Comparison of ENCODE assay signal across 19 cellular contexts in the genomic region with DNA sequence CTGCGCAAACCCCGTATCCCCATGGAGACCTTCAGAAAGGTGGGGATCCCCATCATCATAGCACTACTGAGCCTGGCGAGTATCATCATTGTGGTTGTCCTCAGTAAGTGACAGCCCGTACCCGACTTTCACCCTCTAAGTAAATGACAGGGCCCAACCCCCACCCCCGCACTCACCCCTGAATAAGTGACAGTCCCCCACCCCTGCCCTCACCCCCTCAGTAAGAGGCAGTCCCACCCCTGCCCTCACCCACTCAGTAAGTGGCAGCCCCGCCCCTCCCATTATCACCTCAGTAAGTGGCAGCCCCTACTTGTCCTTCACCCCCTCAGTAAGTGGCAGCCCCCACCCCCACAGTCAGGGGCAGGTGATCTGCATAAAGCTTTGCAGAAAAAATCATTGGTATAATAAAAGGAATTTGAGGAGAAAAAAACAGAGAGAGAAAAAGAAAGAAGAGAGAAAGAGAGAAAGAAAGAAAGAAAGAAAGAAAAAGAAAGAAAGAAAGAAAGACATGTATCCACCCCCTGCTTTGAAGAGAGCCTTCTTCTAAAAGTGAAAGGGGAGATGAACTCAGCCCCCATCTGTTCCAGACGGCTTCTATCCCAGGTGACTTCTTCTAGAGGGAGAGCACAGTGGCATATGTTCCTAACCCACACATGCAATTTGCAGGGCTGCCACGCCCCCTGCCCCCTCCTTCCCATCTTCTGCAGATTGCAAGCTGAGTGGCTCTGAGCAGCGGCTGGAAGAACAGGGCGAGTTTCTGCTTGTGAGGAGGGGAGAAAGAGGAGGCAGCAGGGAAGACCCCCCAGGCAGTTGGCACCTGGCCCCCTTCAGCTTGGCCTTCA. TPM values are rescaled to one million over a fixed set of nuclear protein-coding genes. Genes with fewer than 3 reads are reported as not detected.
DNase-seq lines count a peak whose midpoint lies in the region; ATAC-seq and TF ChIP-seq lines count a peak whose summit lies in the region.
"Had no signal": no experiment of that assay in that cellular context is flagged by ENCODE, and none has a peak within 500 bp of the region (broad histone marks: within the 10 kb centered on the region; RNA-seq: fewer than 3 reads in every experiment).

No MANE protein-coding gene starts in this region.

- H2BK20ac ChIP-seq in H9 (ENCODE audit: low read depth, low read length, poor library complexity, severe bottlenecking) = no peak overlapping the region

- DNase-seq in Ammon's horn (ENCODE audit: low spot score) (peak; percentile 42), H9 (peak; percentile 57), NCI-H345 treated with DMSO at 0.1 percent for 48 hours (lab: John Stamatoyannopoulos, UW; ENCODE audit: unreplicated experiment) (peak; percentile 10), right atrium auricular region (ENCODE audit: low spot score) (no peak), left lung (no peak), NCI-H2196 treated with DMSO at 0.1 percent for 48 hours (lab: John Stamatoyannopoulos, UW; ENCODE audit: unreplicated experiment) (no peak)
- DNase-seq in activated CD8-positive, alpha-beta T cell treated with anti-CD3 and anti-CD28 coated beads, Interleukin-2, amount 10 ng/mL, durations not matched to agents 7 days and 5 days = no peak
- DNase-seq: activated CD4-positive, alpha-beta T cell treated with anti-CD3 and anti-CD28 coated beads for 48 hours; activated naive CD4-positive, alpha-beta T cell treated with anti-CD3 and anti-CD28 coated beads, Interleukin-2, amount 10 ng/mL, durations not matched to agents 7 days and 5 days; colonic mucosa; GDM1; immature natural killer cell; mesenchymal stem cell; NCI-H2029; SJCRH30 had no signal

- no peaks in the 10 kb centered on the region for H3K79me1 ChIP-seq in H9 (ENCODE audit: insufficient read depth, low read depth, low read length, poor library complexity, severe bottlenecking)

- no peak overlapping the region for H2AFZ ChIP-seq in H9 (ENCODE audit: low read length)

- H3K4me3 ChIP-seq in right atrium auricular region (no peak overlapping the region), left lung (no peak overlapping the region)
- H3K4me3 ChIP-seq: colonic mucosa, SJCRH30 had no signal

- H3K4me1 ChIP-seq in H9 (ENCODE audit: insufficient read depth, low read length) (peaks cover 3% of the 10 kb centered on the region; the same call in 1 of the 2 replicates), right atrium auricular region (peaks cover 0 to 16% of the 10 kb centered on the region in 2 donors), left lung (no peaks in the 10 kb centered on the region)
- H3K4me1 ChIP-seq: colonic mucosa, SJCRH30 had no signal

- H4K8ac ChIP-seq in H9 (replicated peaks; ENCODE audit: insufficient read length, low read depth, low read length) = no peak overlapping the region

- CTCF ChIA-PET in activated CD8-positive, alpha-beta T cell treated with anti-CD3 and anti-CD28 coated beads, Interleukin-2, amount 10 ng/mL, durations not matched to agents 7 days and 5 days (lab: Charles Lee) = no interaction called here

- H3K23ac ChIP-seq in H9 (ENCODE audit: insufficient read length, low read depth, low read length) = no peak overlapping the region

- H2BK12ac ChIP-seq in H9 (ENCODE audit: insufficient read length, low read depth, low read length) = no peak overlapping the region

- no CpG with 5 or more reads among the region's 11 CpGs for WGBS in H9 (ENCODE audit: extremely low coverage, insufficient read length, low lambda C conversion rate)

- peaks cover 17% of the 10 kb centered on the region for H3K27me3 Mint-ChIP-seq in H9 (ENCODE audit: low read depth)
- peaks cover 17% of the 10 kb centered on the region for H3K27me3 Mint-ChIP-seq in activated CD8-positive, alpha-beta T cell treated with anti-CD3 and anti-CD28 coated beads, Interleukin-2, amount 10 ng/mL, durations not matched to agents 7 days and 5 days (ENCODE audit: low read depth)

- no peak overlapping the region; the same call in 1 of the 2 replicates for H3K14ac ChIP-seq in H9 (ENCODE audit: insufficient read depth, low read length)

- no peak overlapping the region for H3K4ac ChIP-seq in H9 (ENCODE audit: low read depth, low read length)

- no peak overlapping the region for H3K4me2 ChIP-seq in H9 (ENCODE audit: insufficient read depth, insufficient read length, low read length)

- no peak overlapping the region for H3K4me3 Mint-ChIP-seq in H9
- H3K4me3 Mint-ChIP-seq in activated CD8-positive, alpha-beta T cell treated with anti-CD3 and anti-CD28 coated beads, Interleukin-2, amount 10 ng/mL, durations not matched to agents 7 days and 5 days = no peak overlapping the region
- H3K4me3 Mint-ChIP-seq: activated naive CD4-positive, alpha-beta T cell treated with anti-CD3 and anti-CD28 coated beads, Interleukin-2, amount 10 ng/mL, durations not matched to agents 7 days and 5 days; immature natural killer cell had no signal

- H3K18ac ChIP-seq in H9 (ENCODE audit: insufficient read length, low read depth, low read length) = no peak overlapping the region

- H4K5ac ChIP-seq in H9 (ENCODE audit: insufficient read length, low read depth, low read length) = no peak overlapping the region

- H3K27ac Mint-ChIP-seq in H9 = no peak overlapping the region; a peak in 1 of 7 replicates
- no peak overlapping the region for H3K27ac Mint-ChIP-seq in activated CD8-positive, alpha-beta T cell treated with anti-CD3 and anti-CD28 coated beads, Interleukin-2, amount 10 ng/mL, durations not matched to agents 7 days and 5 days
- H3K27ac Mint-ChIP-seq: activated naive CD4-positive, alpha-beta T cell treated with anti-CD3 and anti-CD28 coated beads, Interleukin-2, amount 10 ng/mL, durations not matched to agents 7 days and 5 days; immature natural killer cell had no signal

- H2BK15ac ChIP-seq in H9 (ENCODE audit: low read depth, low read length) = no peak overlapping the region

- H4K20me1 ChIP-seq in H9 (ENCODE audit: control insufficient read depth, insufficient read depth, insufficient read length) = no peaks in the 10 kb centered on the region

- no peak overlapping the region for H2BK120ac ChIP-seq in H9 (ENCODE audit: low read depth, low read length, poor library complexity, severe bottlenecking)

- H3K4me1 Mint-ChIP-seq in H9 = peaks cover 19 to 27% of the 10 kb centered on the region in 2 experiments
- no peaks in the 10 kb centered on the region for H3K4me1 Mint-ChIP-seq in activated CD8-positive, alpha-beta T cell treated with anti-CD3 and anti-CD28 coated beads, Interleukin-2, amount 10 ng/mL, durations not matched to agents 7 days and 5 days (ENCODE audit: low read depth)
- H3K4me1 Mint-ChIP-seq: activated naive CD4-positive, alpha-beta T cell treated with anti-CD3 and anti-CD28 coated beads, Interleukin-2, amount 10 ng/mL, durations not matched to agents 7 days and 5 days; immature natural killer cell had no signal

- H3K36me3 ChIP-seq in right atrium auricular region = no peaks in the 10 kb centered on the region
- no peaks in the 10 kb centered on the region for H3K36me3 ChIP-seq in left lung
- H3K36me3 ChIP-seq: colonic mucosa, SJCRH30 had no signal

- no peak overlapping the region for H4K91ac ChIP-seq in H9 (ENCODE audit: insufficient read length, low read depth, low read length)

- no peak overlapping the region for H3K56ac ChIP-seq in H9 (ENCODE audit: insufficient read length, low read depth, low read length)

- H3K27ac ChIP-seq in H9 (ENCODE audit: insufficient read length, low read depth, low read length) (no peak overlapping the region), right atrium auricular region (peak overlapping the region; percentile 53 to 69), left lung (no peak overlapping the region)
- H3K27ac ChIP-seq: colonic mucosa, SJCRH30 had no signal

- no peaks in the 10 kb centered on the region; the same call in 1 of the 2 replicates for H3K27me3 ChIP-seq in H9 (ENCODE audit: insufficient read depth, low read length)
- H3K27me3 ChIP-seq in right atrium auricular region = no peaks in the 10 kb centered on the region
- peaks cover 0 to 4% of the 10 kb centered on the region in 2 donors for H3K27me3 ChIP-seq in left lung
- H3K27me3 ChIP-seq: colonic mucosa, SJCRH30 had no signal

- POLR2A ChIA-PET in activated CD8-positive, alpha-beta T cell treated with anti-CD3 and anti-CD28 coated beads, Interleukin-2, amount 10 ng/mL, durations not matched to agents 7 days and 5 days (lab: Charles Lee) = no interaction called here

- ATAC-seq in HG02970 (IDR thresholded peaks at IDR 0.05; ENCODE audit: low FRiP score, unreplicated experiment) (no peak), left lung (no peak)
- no peak for ATAC-seq in activated CD8-positive, alpha-beta T cell treated with anti-CD3 and anti-CD28 coated beads, Interleukin-2, amount 10 ng/mL, durations not matched to agents 7 days and 5 days

- H2AK5ac ChIP-seq in H9 (ENCODE audit: insufficient read length, low read length) = no peak overlapping the region

- H3K9me3 Mint-ChIP-seq in H9 = no peaks in the 10 kb centered on the region
- H3K9me3 Mint-ChIP-seq in activated CD8-positive, alpha-beta T cell treated with anti-CD3 and anti-CD28 coated beads, Interleukin-2, amount 10 ng/mL, durations not matched to agents 7 days and 5 days (ENCODE audit: insufficient read depth) = no peaks in the 10 kb centered on the region
- H3K9me3 Mint-ChIP-seq: activated naive CD4-positive, alpha-beta T cell treated with anti-CD3 and anti-CD28 coated beads, Interleukin-2, amount 10 ng/mL, durations not matched to agents 7 days and 5 days; immature natural killer cell had no signal

- H3K9me3 ChIP-seq in H9 (ENCODE audit: control insufficient read depth, low read depth, low read length) = no peaks in the 10 kb centered on the region
- no peaks in the 10 kb centered on the region for H3K9me3 ChIP-seq in right atrium auricular region
- no peaks in the 10 kb centered on the region for H3K9me3 ChIP-seq in left lung
- H3K9me3 ChIP-seq: colonic mucosa, SJCRH30 had no signal

- H3K79me2 ChIP-seq in H9 (ENCODE audit: insufficient read depth, low read length) = no peaks in the 10 kb centered on the region

- H3K23me2 ChIP-seq in H9 (ENCODE audit: insufficient read length, low read depth, low read length, poor library complexity, severe bottlenecking) = no peaks in the 10 kb centered on the region

- no peak overlapping the region for H3T11ph ChIP-seq in H9 (ENCODE audit: low read length)

- H3K36me3 Mint-ChIP-seq in H9 (ENCODE audit: insufficient read depth in 1 of 3, low read depth in 3 of 3) = no peaks in the 10 kb centered on the region
- no peaks in the 10 kb centered on the region for H3K36me3 Mint-ChIP-seq in activated CD8-positive, alpha-beta T cell treated with anti-CD3 and anti-CD28 coated beads, Interleukin-2, amount 10 ng/mL, durations not matched to agents 7 days and 5 days (ENCODE audit: low read depth)
- H3K36me3 Mint-ChIP-seq: activated naive CD4-positive, alpha-beta T cell treated with anti-CD3 and anti-CD28 coated beads, Interleukin-2, amount 10 ng/mL, durations not matched to agents 7 days and 5 days; immature natural killer cell had no signal

- TF ChIP-seq CTCF in H9 (conservative IDR thresholded peaks at IDR 0.05) = no peak
- TF ChIP-seq CTCF in right atrium auricular region (IDR thresholded peaks at IDR 0.05) = no peak
- no peak for TF ChIP-seq CTCF in left lung (IDR thresholded peaks at IDR 0.05)

- H3K9ac ChIP-seq in H9 (ENCODE audit: extremely low read depth, insufficient read length, low read length) = no peak overlapping the region

- no peak overlapping the region for H2BK5ac ChIP-seq in H9 (ENCODE audit: insufficient read length, low read length)

- intact Hi-C loops in left lung (cut with DNase I) = no loop called here

RNA-seq across cellular contexts. Expression of gene SMIM35, which starts 12.5 kb away (rescaled TPM):
- not detected in 2 replicates for total RNA-seq in H9 (2021)
- total RNA-seq in right atrium auricular region = not detected
- total RNA-seq in left lung = not detected
- total RNA-seq in activated CD8-positive, alpha-beta T cell treated with anti-CD3 and anti-CD28 coated beads, Interleukin-2, amount 10 ng/mL, durations not matched to agents 7 days and 5 days = 1 to 10 TPM; 2.2 to 2.4 TPM
- total RNA-seq: colonic mucosa, endothelial cell of umbilical vein, HT1080, SJCRH30, temporal lobe had no signal

RNA-seq across cellular contexts. Expression of gene TMPRSS4, which starts 22.3 kb away (rescaled TPM):
- total RNA-seq in H9 (2021) (not detected in 2 replicates), right atrium auricular region (not detected), left lung (1 to 10 TPM; 2.9 to 3.5 TPM)
- under 1 TPM; 0.37 to 0.50 TPM for total RNA-seq in activated CD8-positive, alpha-beta T cell treated with anti-CD3 and anti-CD28 coated beads, Interleukin-2, amount 10 ng/mL, durations not matched to agents 7 days and 5 days
- total RNA-seq: endothelial cell of umbilical vein, HT1080, SJCRH30 had no signal

RNA-seq across cellular contexts. Expression of gene SCN4B, which starts 53.4 kb away (rescaled TPM):
- 1.6 and 1.9 TPM in 2 replicates for total RNA-seq in H9 (2021)
- total RNA-seq in right atrium auricular region = 10 to 100 TPM in 1 of 2 donors, 1 to 10 TPM in 1; 2.5 to 11.8 TPM
- 1 to 10 TPM; 2.2 to 4.7 TPM for total RNA-seq in left lung
- under 1 TPM; 0.05 TPM for total RNA-seq in activated CD8-positive, alpha-beta T cell treated with anti-CD3 and anti-CD28 coated beads, Interleukin-2, amount 10 ng/mL, durations not matched to agents 7 days and 5 days
- total RNA-seq: HT1080, SJCRH30 had no signal

Comparison
In these comparisons a context has a peak if more than half of its experiments do, and no peak if none do; other contexts are left out.
1. DNase-seq: peak in Ammon's horn (single experiment), H9 (single experiment) and NCI-H345 treated with DMSO at 0.1 percent for 48 hours (single experiment); none in right atrium auricular region (single experiment), left lung (0 of 2), NCI-H2196 treated with DMSO at 0.1 percent for 48 hours (single experiment) and activated CD8-positive, alpha-beta T cell treated with anti-CD3 and anti-CD28 coated beads, Interleukin-2, amount 10 ng/mL, durations not matched to agents 7 days and 5 days (single experiment).
2. H3K27ac ChIP-seq: peak in right atrium auricular region (2 of 2); none in H9 (single experiment) and left lung (0 of 2).